30 cellular contexts compared by ENCODE assay signal in the genomic region with DNA sequence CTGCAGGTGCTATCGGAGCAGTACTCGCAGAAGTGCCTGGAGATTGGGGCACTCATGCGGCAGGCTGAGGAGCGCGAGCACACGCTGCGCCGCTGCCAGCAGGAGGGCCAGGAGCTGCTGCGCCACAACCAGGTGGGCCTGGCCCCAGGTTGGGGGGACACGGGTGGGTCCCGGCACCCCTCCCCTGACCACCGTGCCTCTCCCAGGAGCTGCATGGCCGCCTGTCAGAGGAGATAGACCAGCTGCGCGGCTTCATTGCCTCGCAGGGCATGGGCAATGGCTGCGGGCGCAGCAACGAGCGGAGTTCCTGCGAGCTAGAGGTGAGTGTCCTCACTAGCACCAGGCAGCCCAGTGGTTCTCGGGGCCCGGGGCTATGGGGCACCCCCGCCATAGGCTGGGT. TPM values are rescaled to one million over a fixed set of nuclear protein-coding genes. Genes with fewer than 3 reads are reported as not detected.
DNase-seq lines count a peak whose midpoint lies in the region; ATAC-seq, FAIRE-seq and TF ChIP-seq lines count a peak whose summit lies in the region.
"Had no signal": no experiment of that assay in that cellular context is flagged by ENCODE, and none has a peak within 500 bp of the region (broad histone marks: within the 10 kb centered on the region; RNA-seq: fewer than 3 reads in every experiment).

No MANE protein-coding gene starts in this region.

- no peak for FAIRE-seq in K562 (lab: Jason Lieb, UNC)
- FAIRE-seq: A204.1, GM12878, GM12892, GM18507 had no signal

- CTCF ChIA-PET in RWPE1 (lab: Yijun Ruan, JAX), result no interaction called here
- CTCF ChIA-PET in K562 (lab: Yijun Ruan, JAX; ENCODE audit: low intra/inter-chr PET ratio), result no interaction called here

- no peak for ATAC-seq in K562
- no peak for ATAC-seq in GM19395 (IDR thresholded peaks at IDR 0.05; ENCODE audit: unreplicated experiment)
- ATAC-seq: GM12878 had no signal

- DNase-seq in RWPE1 (ENCODE audit: low spot score), result no peak
- no peak for DNase-seq in K562 (ENCODE audit: extremely low read depth in 1 of 4, low spot score in 3 of 4)
- no peak for DNase-seq in neuronal stem cell (ENCODE audit: low spot score)
- no peak for DNase-seq in activated CD4-positive, alpha-beta T cell treated with anti-CD3 and anti-CD28 coated beads for 48 hours
- DNase-seq: 8988T; ACHN; BE2C; C1 segment of cervical spinal cord; CD4-positive, alpha-beta memory T cell; CD4-positive, CD25-positive, alpha-beta regulatory T cell; CD8-positive, alpha-beta memory T cell; COR-L47; DMS 273 treated with DMSO at 0.1 percent for 48 hours; DMS153; DMS53; DMS79; DND-41; EL; GDM1 had no signal

- no peak overlapping the region for H3K14ac ChIP-seq in neuronal stem cell (ENCODE audit: low read length)

- intact Hi-C loops in K562 (cut with micrococcal nuclease), result no loop called here

- no peak overlapping the region for H2BK12ac ChIP-seq in neuronal stem cell (ENCODE audit: low read length)

- peak overlapping the region; percentile 48 for H3K23ac ChIP-seq in neuronal stem cell (ENCODE audit: low read depth, low read length, poor library complexity)

- H3K36me3 ChIP-seq in K562 (ENCODE audit: control insufficient read depth, insufficient read depth, low read length) (no peaks in the 10 kb centered on the region), neuronal stem cell (replicated peaks in 1 of 2; ENCODE audit: control insufficient read depth in 2 of 2, insufficient read depth in 2 of 2, low read length in 2 of 2) (peaks cover 31 to 81% of the 10 kb centered on the region in 2 donors)
- H3K36me3 ChIP-seq: BE2C had no signal

- H3K79me1 ChIP-seq in neuronal stem cell (ENCODE audit: low read depth, low read length), result peaks cover 2% of the 10 kb centered on the region

- no peak for TF ChIP-seq EP300 in K562 (IDR thresholded peaks at IDR 0.05; ENCODE audit: low read length)

- H3K27me3 ChIP-seq in K562 (ENCODE audit: control insufficient read depth in 2 of 2, insufficient read depth in 2 of 2, low read length in 2 of 2) (no peaks in the 10 kb centered on the region), neuronal stem cell (ENCODE audit: control insufficient read depth in 3 of 3, insufficient read depth in 3 of 3, low read depth in 1 of 3, low read length in 3 of 3) (no peaks in the 10 kb centered on the region)
- H3K27me3 ChIP-seq: BE2C, BLaER1 had no signal

- H3K4me3 ChIP-seq in K562, result no peak overlapping the region
- peak overlapping the region in 1 of 2 donors; percentile 30 for H3K4me3 ChIP-seq in neuronal stem cell (ENCODE audit: low read length in 2 of 2)
- H3K4me3 ChIP-seq: BLaER1, GM12878 had no signal

- 0 out of 4 replicates have a peak overlapping the region, but pooled peaks of 1 of the 2 experiments have one; percentile 28 for H3K9ac ChIP-seq in K562 (ENCODE audit: insufficient read depth in 1 of 2, low read depth in 2 of 2, low read length in 2 of 2)
- H3K9ac ChIP-seq in neuronal stem cell (ENCODE audit: low read depth, low read length, poor library complexity), result peak overlapping the region; percentile 38
- H3K9ac ChIP-seq: BLaER1 had no signal

- H2BK120ac ChIP-seq in neuronal stem cell (ENCODE audit: low read depth, low read length), result no peak overlapping the region

- no peaks in the 10 kb centered on the region for H3K9me1 ChIP-seq in K562 (ENCODE audit: control insufficient read depth, insufficient read depth, low read length)

- no peaks in the 10 kb centered on the region for H3K9me3 ChIP-seq in K562 (replicated peaks; ENCODE audit: control insufficient read depth, insufficient read depth, low read depth, low read length)
- H3K9me3 ChIP-seq in neuronal stem cell (replicated peaks in 1 of 2; ENCODE audit: control insufficient read depth in 2 of 2, insufficient read depth in 1 of 2, low read depth in 1 of 2, low read length in 2 of 2), result no peaks in the 10 kb centered on the region
- H3K9me3 ChIP-seq: BE2C, BLaER1 had no signal

- no peaks in the 10 kb centered on the region for H3K79me2 ChIP-seq in K562 (ENCODE audit: control insufficient read depth, insufficient read depth, low read length)

- no peak overlapping the region for H3K18ac ChIP-seq in neuronal stem cell (ENCODE audit: low read length)

- in situ Hi-C loops in K562 (cut with MboI), result no loop called here

- H3K4me2 ChIP-seq in K562 (ENCODE audit: insufficient read depth, low read length) (no peak overlapping the region), neuronal stem cell (ENCODE audit: insufficient read depth, low read length, poor library complexity, severe bottlenecking) (no peak overlapping the region)
- H3K4me2 ChIP-seq: BLaER1 had no signal

- peak overlapping the region; percentile 5 for H2BK5ac ChIP-seq in neuronal stem cell (ENCODE audit: low read length)

- H2AFZ ChIP-seq in K562 (ENCODE audit: low read depth, low read length) (no peak overlapping the region), neuronal stem cell (ENCODE audit: low read length) (no peak overlapping the region)

- WGBS in K562 (ENCODE audit: insufficient coverage, low coverage, missing lambda C conversion rate), result 89% methylated on average over 13 of the region's 24 CpGs
- WGBS in neuronal stem cell (ENCODE audit: extremely low coverage in 2 of 2, insufficient read length in 2 of 2, insufficient replicate concordance in 1 of 2), 2 donors, result no CpG with 5 or more reads among the region's 24 CpGs

- no peak overlapping the region for H3K4ac ChIP-seq in neuronal stem cell (ENCODE audit: low read length)

- TF ChIP-seq POLR2A in K562 (conservative IDR thresholded peaks at IDR 0.05), result no peak

- no peak for TF ChIP-seq RAD21 in K562 (CRISPR knock-in tag; conservative IDR thresholded peaks at IDR 0.05 in 1 of 2, IDR thresholded peaks at IDR 0.05 in 1 of 2)

- H2BK15ac ChIP-seq in neuronal stem cell (ENCODE audit: low read length), result no peak overlapping the region

- H3K27ac ChIP-seq in RWPE1, result peak overlapping the region; percentile 27
- no peak overlapping the region for H3K27ac ChIP-seq in K562 (ENCODE audit: extremely low read depth, low read depth, low read length)
- H3K27ac ChIP-seq in neuronal stem cell (replicated peaks; ENCODE audit: low read length), result no peak overlapping the region
- H3K27ac ChIP-seq: BLaER1 had no signal

- POLR2A ChIA-PET in RWPE1 (lab: Yijun Ruan, JAX; ENCODE audit: low non-redundant PET), result no interaction called here
- POLR2A ChIA-PET in K562 (lab: Yijun Ruan, JAX), result interaction anchor here (1.0 to 1.3 kb wide), 2 partner anchors 10 to 14 kb away, joined by 4 read pairs; no protein-coding TSS in a partner anchor

- no TSS peak for BruUV-seq in K562 (replicated peaks; lab: Mats Ljungman, UMichigan)

- H3K4me1 ChIP-seq in K562 (replicated peaks in 1 of 2; ENCODE audit: control insufficient read depth in 2 of 2, insufficient read depth in 2 of 2, low read length in 2 of 2), result peaks cover 0 to 10% of the 10 kb centered on the region in 2 experiments; a peak in 2 of 5 replicates
- no peaks in the 10 kb centered on the region for H3K4me1 ChIP-seq in neuronal stem cell (ENCODE audit: control insufficient read depth in 2 of 2, insufficient read depth in 1 of 2, low read depth in 1 of 2, low read length in 2 of 2)
- H3K4me1 ChIP-seq: BE2C had no signal

- no peak overlapping the region for H2AK5ac ChIP-seq in neuronal stem cell (ENCODE audit: low read depth, low read length)

- no peak overlapping the region for H4K8ac ChIP-seq in neuronal stem cell (ENCODE audit: low read depth, low read length)

- H4K91ac ChIP-seq in neuronal stem cell (ENCODE audit: low read depth, low read length, poor library complexity), result no peak overlapping the region

- TF ChIP-seq CTCF in RWPE1 (conservative IDR thresholded peaks at IDR 0.05; ENCODE audit: low read depth) (no peak), K562 (IDR thresholded peaks at IDR 0.05 in 2 of 3, conservative IDR thresholded peaks at IDR 0.05 in 1 of 3; ENCODE audit: insufficient read depth in 2 of 3, low read depth in 1 of 3, low read length in 3 of 3) (no peak)

- no peaks in the 10 kb centered on the region for H4K20me1 ChIP-seq in K562 (replicated peaks; ENCODE audit: control insufficient read depth, insufficient read depth, low read length)
- H4K20me1 ChIP-seq: BLaER1 had no signal

RNA-seq across cellular contexts. Expression of a gene that starts 38.7 kb away (rescaled TPM):
- 16.0 and 39.6 TPM in 2 replicates for total RNA-seq in K562 (2011; cell fraction: chromatin; rRNA removed; ENCODE audit: low replicate concordance)
- 46.5 and 53.8 TPM in 2 replicates for total RNA-seq in K562 (2011; cell fraction: nucleolus; rRNA removed)
- 23.7 and 29.9 TPM in 2 replicates for total RNA-seq in K562 (2011; cell fraction: nucleoplasm; rRNA removed)
- total RNA-seq in K562 (2014; rRNA removed) (69.9 and 81.1 TPM in 2 replicates), K562 (2014; rRNA removed; fragmentation: Illumina TruSeq; extraction: Trizol) (9.3 and 13.6 TPM in 2 replicates), K562 (2015; rRNA removed; fragmentation: Illumina TruSeq; extraction: Trizol) (26.4 TPM in 2 replicates), K562 (2021) (61.7 and 63.4 TPM in 2 replicates)
- polyA plus RNA-seq in K562 (2011; rRNA removed) (21.1 and 31.0 TPM in 2 replicates), K562 (2014; fragmentation: Illumina TruSeq; extraction: Trizol) (31.8 and 50.7 TPM in 2 replicates), K562 (2014; fragmentation: Nextera tagmentation; extraction: Ambion mirVana) (1 to 10 TPM; 1.9 to 5.3 TPM), K562 (2014; rRNA removed) (57.7 and 57.8 TPM in 2 replicates)
- polyA plus RNA-seq in K562 (2011; cell fraction: cytosol; rRNA removed), result 32.3 and 62.2 TPM in 2 replicates
- 68.1 and 71.9 TPM in 2 replicates for polyA plus RNA-seq in K562 (2011; cell fraction: nucleus; rRNA removed)
- polyA plus RNA-seq in K562 (2012), result 31.0 and 75.8 TPM in 2 replicates
- polyA minus RNA-seq in K562 (2011; rRNA and poly(A)+ RNA removed), result 6.5 and 8.8 TPM in 2 replicates
- 29.9 and 31.5 TPM in 2 replicates for polyA minus RNA-seq in K562 (2011; cell fraction: cytosol; rRNA and poly(A)+ RNA removed)
- polyA minus RNA-seq in K562 (2011; cell fraction: nucleus; rRNA and poly(A)+ RNA removed), result 15.6 and 25.7 TPM in 2 replicates
- 22.8 TPM for polyA plus RNA-seq in neuronal stem cell (2013, experiment 1 of 2)
- 22.6 TPM for polyA plus RNA-seq in neuronal stem cell (2013, experiment 2 of 2)

RNA-seq across cellular contexts. Expression of a gene that starts 54.1 kb away (rescaled TPM):
- total RNA-seq in K562 (2011; cell fraction: chromatin; rRNA removed; ENCODE audit: low replicate concordance), result 0.44 TPM in 1 of 2 replicates, not detected in the other
- 0.33 and 0.53 TPM in 2 replicates for total RNA-seq in K562 (2011; cell fraction: nucleolus; rRNA removed)
- 0.69 TPM in 1 of 2 replicates, not detected in the other for total RNA-seq in K562 (2011; cell fraction: nucleoplasm; rRNA removed)
- total RNA-seq in K562 (2014; rRNA removed) (0.24 TPM in 1 of 2 replicates, not detected in the other), K562 (2014; rRNA removed; fragmentation: Illumina TruSeq; extraction: Trizol) (not detected in 2 replicates), K562 (2015; rRNA removed; fragmentation: Illumina TruSeq; extraction: Trizol) (not detected in 2 replicates), K562 (2021) (0.13 and 0.31 TPM in 2 replicates)
- polyA plus RNA-seq in K562 (2011; rRNA removed) (0.11 TPM in 1 of 2 replicates, not detected in the other), K562 (2014; fragmentation: Illumina TruSeq; extraction: Trizol) (not detected in 2 replicates), K562 (2014; fragmentation: Nextera tagmentation; extraction: Ambion mirVana) (not detected), K562 (2014; rRNA removed) (not detected in 2 replicates)
- 0.07 TPM in 1 of 2 replicates, not detected in the other for polyA plus RNA-seq in K562 (2011; cell fraction: cytosol; rRNA removed)
- 0.33 and 0.38 TPM in 2 replicates for polyA plus RNA-seq in K562 (2011; cell fraction: nucleus; rRNA removed)
- 0.28 TPM in 1 of 2 replicates, not detected in the other for polyA plus RNA-seq in K562 (2012)
- not detected in 2 replicates for polyA minus RNA-seq in K562 (2011; rRNA and poly(A)+ RNA removed)
- not detected in 2 replicates for polyA minus RNA-seq in K562 (2011; cell fraction: cytosol; rRNA and poly(A)+ RNA removed)
- 0.27 TPM in 1 of 2 replicates, not detected in the other for polyA minus RNA-seq in K562 (2011; cell fraction: nucleus; rRNA and poly(A)+ RNA removed)
- 0.13 TPM for polyA plus RNA-seq in neuronal stem cell (2013, experiment 1 of 2)
- polyA plus RNA-seq in neuronal stem cell (2013, experiment 2 of 2), result 0.06 TPM
- total RNA-seq: A673; CD4-positive, alpha-beta memory T cell; CD4-positive, CD25-positive, alpha-beta regulatory T cell; CD8-positive, alpha-beta memory T cell; Daoy; G401; GM12878 had no signal
- polyA plus RNA-seq: AG04450; CD14-positive monocyte; CD4-positive, alpha-beta memory T cell; CD4-positive, CD25-positive, alpha-beta regulatory T cell; CD8-positive, alpha-beta memory T cell; GM12878 had no signal
